ENCODE assay signal across 1 cellular context in the genomic region with DNA sequence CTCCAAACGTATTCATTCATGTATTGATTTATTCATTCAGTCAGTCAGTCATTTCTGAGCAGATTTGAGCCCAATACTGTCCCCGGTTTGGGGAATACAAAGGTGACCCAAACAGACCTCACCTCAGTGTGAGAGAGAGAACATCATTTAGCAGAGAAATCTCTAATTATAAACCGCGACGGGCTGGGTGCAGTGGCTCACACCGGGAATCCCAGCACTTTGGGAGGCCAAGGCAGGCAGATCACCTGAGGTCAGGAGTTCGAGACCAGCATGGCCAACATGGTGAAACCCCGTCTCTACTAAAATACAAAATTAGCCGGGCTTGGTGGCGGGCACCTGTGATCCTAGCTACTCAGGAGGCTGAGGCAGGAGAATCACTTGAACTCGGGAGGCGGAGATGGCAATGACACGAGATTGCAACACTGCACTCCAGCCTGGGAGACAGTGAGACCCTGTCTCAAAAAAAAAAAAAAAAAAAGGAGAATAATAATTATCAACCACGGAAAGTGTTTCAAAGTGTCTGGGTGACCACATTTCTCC.
TF ChIP-seq lines count a peak whose summit lies in the region.

No MANE protein-coding gene starts in this region.

TF ChIP-seq in K562, 482 proteins besides CTCF, POLR2A, EP300 and RAD21:
- 0 out of 2 replicates have a peak, but pooled peaks have one; percentile 3 for TF ChIP-seq FOSL1 (tag; conservative IDR thresholded peaks at IDR 0.05)
- TF ChIP-seq, protein P1, sequence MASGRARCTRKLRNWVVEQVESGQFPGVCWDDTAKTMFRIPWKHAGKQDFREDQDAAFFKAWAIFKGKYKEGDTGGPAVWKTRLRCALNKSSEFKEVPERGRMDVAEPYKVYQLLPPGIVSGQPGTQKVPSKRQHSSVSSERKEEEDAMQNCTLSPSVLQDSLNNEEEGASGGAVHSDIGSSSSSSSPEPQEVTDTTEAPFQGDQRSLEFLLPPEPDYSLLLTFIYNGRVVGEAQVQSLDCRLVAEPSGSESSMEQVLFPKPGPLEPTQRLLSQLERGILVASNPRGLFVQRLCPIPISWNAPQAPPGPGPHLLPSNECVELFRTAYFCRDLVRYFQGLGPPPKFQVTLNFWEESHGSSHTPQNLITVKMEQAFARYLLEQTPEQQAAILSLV (tag; IDR thresholded peaks at IDR 0.05) = 0 out of 2 replicates have a peak, but pooled peaks have one; percentile 18
- TF ChIP-seq CEBPB (tag; IDR thresholded peaks at IDR 0.05) = peak; percentile 51; the same call in 1 of the 2 replicates
- TF ChIP-seq, protein P2, sequence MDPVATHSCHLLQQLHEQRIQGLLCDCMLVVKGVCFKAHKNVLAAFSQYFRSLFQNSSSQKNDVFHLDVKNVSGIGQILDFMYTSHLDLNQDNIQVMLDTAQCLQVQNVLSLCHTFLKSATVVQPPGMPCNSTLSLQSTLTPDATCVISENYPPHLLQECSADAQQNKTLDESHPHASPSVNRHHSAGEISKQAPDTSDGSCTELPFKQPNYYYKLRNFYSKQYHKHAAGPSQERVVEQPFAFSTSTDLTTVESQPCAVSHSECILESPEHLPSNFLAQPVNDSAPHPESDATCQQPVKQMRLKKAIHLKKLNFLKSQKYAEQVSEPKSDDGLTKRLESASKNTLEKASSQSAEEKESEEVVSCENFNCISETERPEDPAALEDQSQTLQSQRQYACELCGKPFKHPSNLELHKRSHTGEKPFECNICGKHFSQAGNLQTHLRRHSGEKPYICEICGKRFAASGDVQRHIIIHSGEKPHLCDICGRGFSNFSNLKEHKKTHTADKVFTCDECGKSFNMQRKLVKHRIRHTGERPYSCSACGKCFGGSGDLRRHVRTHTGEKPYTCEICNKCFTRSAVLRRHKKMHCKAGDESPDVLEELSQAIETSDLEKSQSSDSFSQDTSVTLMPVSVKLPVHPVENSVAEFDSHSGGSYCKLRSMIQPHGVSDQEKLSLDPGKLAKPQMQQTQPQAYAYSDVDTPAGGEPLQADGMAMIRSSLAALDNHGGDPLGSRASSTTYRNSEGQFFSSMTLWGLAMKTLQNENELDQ (CRISPR knock-in tag; IDR thresholded peaks at IDR 0.05; ENCODE audit: borderline replicate concordance) = 0 out of 2 replicates have a peak, but pooled peaks have one; percentile 81
- TF ChIP-seq FOXK1 (CRISPR knock-in tag; IDR thresholded peaks at IDR 0.05; ENCODE audit: borderline replicate concordance) = peak; percentile 44; the same call in 1 of the 2 replicates
TF ChIP-seq in K562: peak in this region for 5; not testable (repeated sequence) for 477.
